In the genomic region with DNA sequence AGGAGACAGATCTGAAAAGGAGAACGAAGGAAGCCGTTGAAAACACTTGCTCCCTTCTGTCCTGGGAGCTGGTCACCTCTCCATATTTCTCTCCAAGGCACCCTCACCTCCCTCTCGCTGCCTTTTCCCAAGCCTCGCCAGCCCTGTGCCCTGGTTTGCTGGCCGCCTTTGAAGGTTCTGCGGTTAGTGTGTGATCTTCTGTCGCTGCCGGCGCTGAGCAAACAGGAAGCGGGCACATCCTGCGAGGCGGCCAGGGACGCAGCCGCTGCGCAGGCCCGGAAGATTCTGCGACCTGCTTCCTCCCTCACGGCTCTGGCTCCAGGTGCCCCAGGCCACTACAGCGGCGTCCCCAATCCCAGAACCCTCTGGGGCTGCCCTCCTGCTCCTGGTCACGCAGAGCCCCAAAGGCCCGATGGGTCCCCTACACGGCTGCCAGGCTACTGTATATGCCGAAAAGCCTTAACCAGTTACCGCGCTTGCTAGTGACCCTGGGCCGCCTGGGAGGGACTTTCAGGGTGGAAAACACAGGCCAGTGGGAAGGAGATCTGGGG, we compare ENCODE assay signal across 1 cellular context.
TF ChIP-seq lines count a peak whose summit lies in the region.

No MANE protein-coding gene starts in this region.

TF ChIP-seq in HepG2, 621 proteins besides CTCF, POLR2A, EP300 and RAD21 (continued from another document):
- TF ChIP-seq, protein P1, sequence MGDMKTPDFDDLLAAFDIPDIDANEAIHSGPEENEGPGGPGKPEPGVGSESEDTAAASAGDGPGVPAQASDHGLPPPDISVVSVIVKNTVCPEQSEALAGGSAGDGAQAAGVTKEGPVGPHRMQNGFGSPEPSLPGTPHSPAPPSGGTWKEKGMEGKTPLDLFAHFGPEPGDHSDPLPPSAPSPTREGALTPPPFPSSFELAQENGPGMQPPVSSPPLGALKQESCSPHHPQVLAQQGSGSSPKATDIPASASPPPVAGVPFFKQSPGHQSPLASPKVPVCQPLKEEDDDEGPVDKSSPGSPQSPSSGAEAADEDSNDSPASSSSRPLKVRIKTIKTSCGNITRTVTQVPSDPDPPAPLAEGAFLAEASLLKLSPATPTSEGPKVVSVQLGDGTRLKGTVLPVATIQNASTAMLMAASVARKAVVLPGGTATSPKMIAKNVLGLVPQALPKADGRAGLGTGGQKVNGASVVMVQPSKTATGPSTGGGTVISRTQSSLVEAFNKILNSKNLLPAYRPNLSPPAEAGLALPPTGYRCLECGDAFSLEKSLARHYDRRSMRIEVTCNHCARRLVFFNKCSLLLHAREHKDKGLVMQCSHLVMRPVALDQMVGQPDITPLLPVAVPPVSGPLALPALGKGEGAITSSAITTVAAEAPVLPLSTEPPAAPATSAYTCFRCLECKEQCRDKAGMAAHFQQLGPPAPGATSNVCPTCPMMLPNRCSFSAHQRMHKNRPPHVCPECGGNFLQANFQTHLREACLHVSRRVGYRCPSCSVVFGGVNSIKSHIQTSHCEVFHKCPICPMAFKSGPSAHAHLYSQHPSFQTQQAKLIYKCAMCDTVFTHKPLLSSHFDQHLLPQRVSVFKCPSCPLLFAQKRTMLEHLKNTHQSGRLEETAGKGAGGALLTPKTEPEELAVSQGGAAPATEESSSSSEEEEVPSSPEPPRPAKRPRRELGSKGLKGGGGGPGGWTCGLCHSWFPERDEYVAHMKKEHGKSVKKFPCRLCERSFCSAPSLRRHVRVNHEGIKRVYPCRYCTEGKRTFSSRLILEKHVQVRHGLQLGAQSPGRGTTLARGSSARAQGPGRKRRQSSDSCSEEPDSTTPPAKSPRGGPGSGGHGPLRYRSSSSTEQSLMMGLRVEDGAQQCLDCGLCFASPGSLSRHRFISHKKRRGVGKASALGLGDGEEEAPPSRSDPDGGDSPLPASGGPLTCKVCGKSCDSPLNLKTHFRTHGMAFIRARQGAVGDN (CRISPR knock-in tag; IDR thresholded peaks at IDR 0.05), result peak; percentile 88
- TF ChIP-seq ZNF17 (CRISPR knock-in tag; IDR thresholded peaks at IDR 0.05), result no peak
- no peak for TF ChIP-seq NRL (CRISPR knock-in tag; IDR thresholded peaks at IDR 0.05; ENCODE audit: borderline replicate concordance)
- TF ChIP-seq SSRP1 (CRISPR knock-in tag; IDR thresholded peaks at IDR 0.05), result no peak
- TF ChIP-seq RBFOX2 (IDR thresholded peaks at IDR 0.05; ENCODE audit: low read depth, low read length), result peak; percentile 75
- no peak for TF ChIP-seq MTA3 (CRISPR knock-in tag; IDR thresholded peaks at IDR 0.05)
- TF ChIP-seq RORA (CRISPR knock-in tag; IDR thresholded peaks at IDR 0.05), result no peak
